Comparison of ENCODE assay signal across 17 cellular contexts in the genomic region with DNA sequence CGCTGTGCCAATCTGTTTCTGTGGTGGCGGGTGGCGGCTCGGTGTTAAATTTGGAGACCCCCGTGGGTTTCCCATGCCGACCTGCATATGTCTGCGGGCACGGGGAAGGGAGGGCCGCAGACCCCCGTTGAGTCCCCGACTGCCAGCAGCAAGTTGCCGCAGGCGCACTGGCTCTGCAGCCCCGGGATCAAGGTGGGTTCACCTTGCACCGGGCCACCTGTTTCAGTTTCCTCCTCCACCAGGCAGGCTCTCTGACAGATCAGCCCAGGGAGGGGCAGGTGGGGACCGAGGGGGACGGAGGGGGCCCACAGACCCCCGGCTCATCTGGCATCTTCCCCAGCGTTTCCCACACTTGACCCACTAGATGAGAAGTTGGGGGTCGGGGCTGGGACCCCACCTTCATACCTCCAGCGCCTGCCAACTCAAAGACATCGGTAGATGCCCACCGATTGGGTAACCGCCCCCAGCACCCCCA.
A peak's percentile ranks its signal among the peaks of the same experiment; 100 is the strongest.
DNase-seq lines count a peak whose midpoint lies in the region; ATAC-seq, FAIRE-seq and TF ChIP-seq lines count a peak whose summit lies in the region.
"Had no signal": no experiment of that assay in that cellular context is flagged by ENCODE, and none has a peak within 500 bp of the region (broad histone marks: within the 10 kb centered on the region; RNA-seq: fewer than 3 reads in every experiment).

No MANE protein-coding gene starts in this region.

- H2AFZ ChIP-seq in osteoblast (ENCODE audit: low read length) = no peak overlapping the region

- peak overlapping the region; percentile 92 for H3K27ac Mint-ChIP-seq in WTC11

- TF ChIP-seq CTCF in WTC11 (IDR thresholded peaks at IDR 0.05) (no peak), esophagus muscularis mucosa (IDR thresholded peaks at IDR 0.05) (no peak), osteoblast (IDR thresholded peaks at IDR 0.05; ENCODE audit: extremely low read depth, low read depth, low read length) (no peak)

- peak overlapping the region; percentile 50 for H3K4me2 ChIP-seq in osteoblast (ENCODE audit: insufficient read depth, low read length)

- no peak for FAIRE-seq in small intestine (lab: Jason Lieb, UNC)

- H3K9me3 Mint-ChIP-seq in WTC11 = no peaks in the 10 kb centered on the region
- H3K9me3 Mint-ChIP-seq: naive B cell had no signal

- H3K4me1 Mint-ChIP-seq in WTC11 = peaks cover 44% of the 10 kb centered on the region

- no peak for TF ChIP-seq POLR2A in esophagus muscularis mucosa (IDR thresholded peaks at IDR 0.05; ENCODE audit: low read depth)

- POLR2A ChIA-PET in WTC11 (lab: Charles Lee) = no interaction called here

- H4K20me1 ChIP-seq in osteoblast (ENCODE audit: insufficient read depth, low read length) = peaks cover 33% of the 10 kb centered on the region

- intact Hi-C loops in esophagus muscularis mucosa (cut with DNase I) = no loop called here

- no peak overlapping the region for H3K4me3 Mint-ChIP-seq in WTC11

- ATAC-seq in WTC11 = no peak
- ATAC-seq: esophagus mucosa had no signal

- CTCF ChIA-PET in WTC11 (lab: Charles Lee) = interaction anchor here (0.6 kb wide), 1 partner anchor 42 kb away, joined by 6 read pairs; no protein-coding TSS in a partner anchor

- no peaks in the 10 kb centered on the region for H3K27me3 ChIP-seq in esophagus muscularis mucosa
- no peaks in the 10 kb centered on the region for H3K27me3 ChIP-seq in osteoblast (ENCODE audit: insufficient read depth, low read length)
- no peaks in the 10 kb centered on the region for H3K27me3 ChIP-seq in small intestine (ENCODE audit: control insufficient read depth in 2 of 2, insufficient read depth in 2 of 2, low read length in 2 of 2)
- H3K27me3 ChIP-seq: ascending aorta had no signal

- no peaks in the 10 kb centered on the region for H3K27me3 Mint-ChIP-seq in WTC11 (ENCODE audit: low read depth)
- H3K27me3 Mint-ChIP-seq: naive B cell had no signal

- no peak for TF ChIP-seq EP300 in esophagus muscularis mucosa (IDR thresholded peaks at IDR 0.05)

- H3K36me3 ChIP-seq in esophagus muscularis mucosa = peaks cover 0 to 26% (median 21%) of the 10 kb centered on the region in 4 donors
- H3K36me3 ChIP-seq in osteoblast (ENCODE audit: insufficient read depth, low read length) = peaks cover 18% of the 10 kb centered on the region
- H3K36me3 ChIP-seq in urinary bladder (ENCODE audit: insufficient read depth) = no peaks in the 10 kb centered on the region
- H3K36me3 ChIP-seq in small intestine (ENCODE audit: control insufficient read depth in 2 of 2, insufficient read depth in 2 of 2, low read length in 2 of 2) = peaks cover 0 to 5% of the 10 kb centered on the region in 2 donors

- H3K79me2 ChIP-seq in osteoblast (ENCODE audit: insufficient read depth, low read length) = peaks cover 46% of the 10 kb centered on the region

- DNase-seq in WTC11 (ENCODE audit: low spot score) (no peak), esophagus muscularis mucosa (ENCODE audit: extremely low spot score) (no peak), osteoblast (ENCODE audit: insufficient read length, low spot score, missing footprints) (no peak), small intestine (no peak), activated gamma-delta T cell treated with Interleukin-2 at 50 U/mL for 16 hours (no peak), NCI-H774 (lab: John Stamatoyannopoulos, UW) (no peak)
- DNase-seq: activated effector memory CD4-positive, alpha-beta T cell treated with anti-CD3 and anti-CD28 coated beads, Interleukin-2, amount 50 U/mL, for 16 hours; dermis blood vessel endothelial cell; hypothalamus; naive B cell; NCI-H1436; SIG-M5; stimulated activated CD4-positive, alpha-beta T cell treated with anti-CD3 and anti-CD28 coated beads, Interleukin-1b, Interleukin-23, amount 100 ng/mL, for 48 hours; T-helper 2 cell had no signal

- peaks cover 16% of the 10 kb centered on the region for H3K36me3 Mint-ChIP-seq in WTC11

- 77% methylated on average over 19 of the region's 24 CpGs for WGBS in esophagus muscularis mucosa
- 42% methylated on average over 24 of the region's 24 CpGs for WGBS in urinary bladder
- 76 to 88% (median 87%) methylated on average over 24 of the region's 24 CpGs for WGBS in small intestine, 3 donors

- H3K9me3 ChIP-seq in esophagus muscularis mucosa = no peaks in the 10 kb centered on the region
- H3K9me3 ChIP-seq in osteoblast (ENCODE audit: low read depth, low read length) = no peaks in the 10 kb centered on the region
- H3K9me3 ChIP-seq in small intestine (ENCODE audit: control insufficient read depth, low read depth) = no peaks in the 10 kb centered on the region
- H3K9me3 ChIP-seq: ascending aorta had no signal

- peak overlapping the region in 3 of 4 donors; percentile 16 to 66 (median 44) for H3K27ac ChIP-seq in esophagus muscularis mucosa (replicated peaks in 1 of 4)
- no peak overlapping the region for H3K27ac ChIP-seq in osteoblast (ENCODE audit: low read depth, low read length)
- H3K27ac ChIP-seq in urinary bladder (ENCODE audit: low read depth) = peak overlapping the region; percentile 82
- H3K27ac ChIP-seq in small intestine (ENCODE audit: low read depth in 1 of 2, low read length in 1 of 2) = no peak overlapping the region
- H3K27ac ChIP-seq: ascending aorta had no signal

- peak overlapping the region; percentile 19 to 31 (median 25) for H3K4me3 ChIP-seq in esophagus muscularis mucosa
- no peak overlapping the region for H3K4me3 ChIP-seq in osteoblast (ENCODE audit: insufficient read depth, low read length)
- H3K4me3 ChIP-seq in urinary bladder (ENCODE audit: low read depth, low read length) = peak overlapping the region; percentile 4
- H3K4me3 ChIP-seq in small intestine (ENCODE audit: low read depth in 1 of 2, low read length in 2 of 2) = no peak overlapping the region

- H3K4me1 ChIP-seq in esophagus muscularis mucosa (peaks cover 34 to 55% (median 45%) of the 10 kb centered on the region in 4 donors), osteoblast (ENCODE audit: insufficient read depth, low read length) (peaks cover 5% of the 10 kb centered on the region), urinary bladder (ENCODE audit: insufficient read depth) (no peaks in the 10 kb centered on the region), small intestine (ENCODE audit: control insufficient read depth in 2 of 2, insufficient read depth in 1 of 2, low read depth in 1 of 2, low read length in 1 of 2) (peaks cover 0 to 5% of the 10 kb centered on the region in 2 donors)

TF ChIP-seq in WTC11, 78 proteins besides CTCF, POLR2A, EP300 and RAD21:
- TF ChIP-seq, protein P1, sequence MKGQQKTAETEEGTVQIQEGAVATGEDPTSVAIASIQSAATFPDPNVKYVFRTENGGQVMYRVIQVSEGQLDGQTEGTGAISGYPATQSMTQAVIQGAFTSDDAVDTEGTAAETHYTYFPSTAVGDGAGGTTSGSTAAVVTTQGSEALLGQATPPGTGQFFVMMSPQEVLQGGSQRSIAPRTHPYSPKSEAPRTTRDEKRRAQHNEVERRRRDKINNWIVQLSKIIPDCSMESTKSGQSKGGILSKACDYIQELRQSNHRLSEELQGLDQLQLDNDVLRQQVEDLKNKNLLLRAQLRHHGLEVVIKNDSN (CRISPR knock-in tag; IDR thresholded peaks at IDR 0.05) = no peak
- TF ChIP-seq, protein P2, sequence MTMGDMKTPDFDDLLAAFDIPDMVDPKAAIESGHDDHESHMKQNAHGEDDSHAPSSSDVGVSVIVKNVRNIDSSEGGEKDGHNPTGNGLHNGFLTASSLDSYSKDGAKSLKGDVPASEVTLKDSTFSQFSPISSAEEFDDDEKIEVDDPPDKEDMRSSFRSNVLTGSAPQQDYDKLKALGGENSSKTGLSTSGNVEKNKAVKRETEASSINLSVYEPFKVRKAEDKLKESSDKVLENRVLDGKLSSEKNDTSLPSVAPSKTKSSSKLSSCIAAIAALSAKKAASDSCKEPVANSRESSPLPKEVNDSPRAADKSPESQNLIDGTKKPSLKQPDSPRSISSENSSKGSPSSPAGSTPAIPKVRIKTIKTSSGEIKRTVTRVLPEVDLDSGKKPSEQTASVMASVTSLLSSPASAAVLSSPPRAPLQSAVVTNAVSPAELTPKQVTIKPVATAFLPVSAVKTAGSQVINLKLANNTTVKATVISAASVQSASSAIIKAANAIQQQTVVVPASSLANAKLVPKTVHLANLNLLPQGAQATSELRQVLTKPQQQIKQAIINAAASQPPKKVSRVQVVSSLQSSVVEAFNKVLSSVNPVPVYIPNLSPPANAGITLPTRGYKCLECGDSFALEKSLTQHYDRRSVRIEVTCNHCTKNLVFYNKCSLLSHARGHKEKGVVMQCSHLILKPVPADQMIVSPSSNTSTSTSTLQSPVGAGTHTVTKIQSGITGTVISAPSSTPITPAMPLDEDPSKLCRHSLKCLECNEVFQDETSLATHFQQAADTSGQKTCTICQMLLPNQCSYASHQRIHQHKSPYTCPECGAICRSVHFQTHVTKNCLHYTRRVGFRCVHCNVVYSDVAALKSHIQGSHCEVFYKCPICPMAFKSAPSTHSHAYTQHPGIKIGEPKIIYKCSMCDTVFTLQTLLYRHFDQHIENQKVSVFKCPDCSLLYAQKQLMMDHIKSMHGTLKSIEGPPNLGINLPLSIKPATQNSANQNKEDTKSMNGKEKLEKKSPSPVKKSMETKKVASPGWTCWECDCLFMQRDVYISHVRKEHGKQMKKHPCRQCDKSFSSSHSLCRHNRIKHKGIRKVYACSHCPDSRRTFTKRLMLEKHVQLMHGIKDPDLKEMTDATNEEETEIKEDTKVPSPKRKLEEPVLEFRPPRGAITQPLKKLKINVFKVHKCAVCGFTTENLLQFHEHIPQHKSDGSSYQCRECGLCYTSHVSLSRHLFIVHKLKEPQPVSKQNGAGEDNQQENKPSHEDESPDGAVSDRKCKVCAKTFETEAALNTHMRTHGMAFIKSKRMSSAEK (CRISPR knock-in tag; IDR thresholded peaks at IDR 0.05; ENCODE audit: borderline replicate concordance) = no peak
- TF ChIP-seq TEAD4 (CRISPR knock-in tag; IDR thresholded peaks at IDR 0.05) (no peak), ZNF396 (CRISPR knock-in tag; IDR thresholded peaks at IDR 0.05; ENCODE audit: borderline replicate concordance) (no peak), CREB1 (CRISPR knock-in tag; IDR thresholded peaks at IDR 0.05) (no peak), SMAD4 (CRISPR knock-in tag; IDR thresholded peaks at IDR 0.05) (no peak), PRRX2 (CRISPR knock-in tag; IDR thresholded peaks at IDR 0.05) (no peak)
- TF ChIP-seq, protein P3, sequence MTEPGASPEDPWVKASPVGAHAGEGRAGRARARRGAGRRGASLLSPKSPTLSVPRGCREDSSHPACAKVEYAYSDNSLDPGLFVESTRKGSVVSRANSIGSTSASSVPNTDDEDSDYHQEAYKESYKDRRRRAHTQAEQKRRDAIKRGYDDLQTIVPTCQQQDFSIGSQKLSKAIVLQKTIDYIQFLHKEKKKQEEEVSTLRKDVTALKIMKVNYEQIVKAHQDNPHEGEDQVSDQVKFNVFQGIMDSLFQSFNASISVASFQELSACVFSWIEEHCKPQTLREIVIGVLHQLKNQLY (CRISPR knock-in tag; IDR thresholded peaks at IDR 0.05) = no peak
TF ChIP-seq in WTC11: peak in this region for 0.

Comparison
In these comparisons a context has a peak if more than half of its experiments do, and no peak if none do; other contexts are left out.
1. H3K27ac ChIP-seq: peak in esophagus muscularis mucosa (3 of 4) and urinary bladder (single experiment); none in osteoblast (single experiment) and small intestine (0 of 2).
2. H3K4me3 ChIP-seq: peak in esophagus muscularis mucosa (4 of 4) and urinary bladder (single experiment); none in osteoblast (single experiment) and small intestine (0 of 2).